Comparison of ENCODE assay signal across 12 cellular contexts in the genomic region with DNA sequence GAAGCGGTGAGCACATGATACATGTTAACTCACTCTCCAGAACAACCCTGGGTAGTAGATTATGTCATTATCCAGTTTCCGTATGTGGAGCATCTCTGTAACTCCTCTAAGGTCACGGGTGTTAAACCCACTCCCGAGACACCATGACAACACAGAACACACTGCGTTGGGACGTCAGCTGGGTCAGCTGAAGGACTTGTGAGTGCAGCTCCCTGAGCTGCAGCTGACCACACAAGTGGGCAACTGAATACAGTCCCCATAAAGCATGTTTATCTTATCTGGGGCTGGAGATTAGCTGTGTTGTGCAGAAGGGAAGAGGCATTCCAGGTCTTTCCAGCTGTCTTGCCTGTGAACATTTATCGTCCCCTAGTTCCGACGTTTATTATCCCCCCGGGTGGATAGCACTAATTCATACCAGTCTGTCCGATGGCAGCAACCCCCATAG.
A peak's percentile ranks its signal among the peaks of the same experiment; 100 is the strongest.
DNase-seq lines count a peak whose midpoint lies in the region; ATAC-seq and TF ChIP-seq lines count a peak whose summit lies in the region.
"Had no signal": no experiment of that assay in that cellular context is flagged by ENCODE, and none has a peak within 500 bp of the region (broad histone marks: within the 10 kb centered on the region; RNA-seq: fewer than 3 reads in every experiment).

No MANE protein-coding gene starts in this region.

- H4K20me1 ChIP-seq in hepatocyte (ENCODE audit: insufficient read depth, poor library complexity, severe bottlenecking) (no peaks in the 10 kb centered on the region), smooth muscle cell (ENCODE audit: low read depth) (peaks cover 14% of the 10 kb centered on the region)

- ATAC-seq in activated T-helper 17 cell treated with anti-CD3 and anti-CD28 coated beads, Interleukin-2, amount 50 U/mL, for 72 hours (replicated peaks), result no peak
- ATAC-seq in GM18502 (IDR thresholded peaks at IDR 0.05; ENCODE audit: poor library complexity, unreplicated experiment), result no peak

- H3F3A ChIP-seq in smooth muscle cell (ENCODE audit: low read depth), result peaks cover 22% of the 10 kb centered on the region

- peaks cover 44% of the 10 kb centered on the region for H3K4me1 ChIP-seq in hepatocyte (ENCODE audit: insufficient read depth)
- H3K4me1 ChIP-seq in smooth muscle cell (ENCODE audit: low read depth), result peaks cover 28% of the 10 kb centered on the region

- TF ChIP-seq CTCF in hepatocyte (IDR thresholded peaks at IDR 0.05; ENCODE audit: poor library complexity) (no peak), smooth muscle cell (IDR thresholded peaks at IDR 0.05; ENCODE audit: borderline replicate concordance, insufficient read depth, poor library complexity, severe bottlenecking) (no peak)

- H3K27ac ChIP-seq in hepatocyte (peak overlapping the region; percentile 77), smooth muscle cell (ENCODE audit: low read depth) (peak overlapping the region; percentile 73)

- H3K9me3 ChIP-seq in hepatocyte (ENCODE audit: low read depth) (no peaks in the 10 kb centered on the region), smooth muscle cell (replicated peaks; ENCODE audit: low read depth) (no peaks in the 10 kb centered on the region)

- H3K4me3 ChIP-seq in hepatocyte, result no peak overlapping the region
- no peak overlapping the region for H3K4me3 ChIP-seq in smooth muscle cell
- H3K4me3 ChIP-seq: GM23338 had no signal

- peak; percentile 73 for DNase-seq in DMS53 (lab: John Stamatoyannopoulos, UW)
- no peak for DNase-seq in DMS53 treated with DMSO at 0.1 percent for 48 hours (lab: John Stamatoyannopoulos, UW; ENCODE audit: unreplicated experiment)
- DNase-seq in hepatocyte (ENCODE audit: low spot score), result peak; percentile 74
- DNase-seq in smooth muscle cell (lab: John Stamatoyannopoulos, UW; ENCODE audit: unreplicated experiment), result peak; percentile 18
- DNase-seq in cerebellum (ENCODE audit: low spot score), result no peak
- no peak for DNase-seq in RKO (ENCODE audit: low spot score)
- DNase-seq: activated CD4-positive, alpha-beta T cell treated with anti-CD3 and anti-CD28 coated beads for 48 hours; cerebellar nuclear complex; naive B cell had no signal

- H3K27ac Mint-ChIP-seq in activated T-helper 17 cell treated with anti-CD3 and anti-CD28 coated beads, Interleukin-2, amount 50 U/mL, for 72 hours, result peak overlapping the region; percentile 45
- H3K27ac Mint-ChIP-seq: GM23338 had no signal

- peaks cover 6% of the 10 kb centered on the region for H3K36me3 Mint-ChIP-seq in activated T-helper 17 cell treated with anti-CD3 and anti-CD28 coated beads, Interleukin-2, amount 50 U/mL, for 72 hours (ENCODE audit: low read depth)

- no peaks in the 10 kb centered on the region for H3K27me3 ChIP-seq in hepatocyte
- no peaks in the 10 kb centered on the region for H3K27me3 ChIP-seq in smooth muscle cell (ENCODE audit: low read depth)

- no peaks in the 10 kb centered on the region for H3K27me3 Mint-ChIP-seq in activated T-helper 17 cell treated with anti-CD3 and anti-CD28 coated beads, Interleukin-2, amount 50 U/mL, for 72 hours
- H3K27me3 Mint-ChIP-seq: naive B cell had no signal

- H3K9me3 Mint-ChIP-seq in activated T-helper 17 cell treated with anti-CD3 and anti-CD28 coated beads, Interleukin-2, amount 50 U/mL, for 72 hours, result no peaks in the 10 kb centered on the region
- H3K9me3 Mint-ChIP-seq: GM23338, naive B cell had no signal

- H2AFZ ChIP-seq in hepatocyte (no peak overlapping the region), smooth muscle cell (ENCODE audit: low read depth) (no peak overlapping the region)
- H2AFZ ChIP-seq: GM23338 had no signal

- no peaks in the 10 kb centered on the region for H3K36me3 ChIP-seq in hepatocyte (replicated peaks; ENCODE audit: insufficient read depth, low read depth)
- H3K36me3 ChIP-seq in smooth muscle cell (ENCODE audit: low read depth), result no peaks in the 10 kb centered on the region

- H3K4me3 Mint-ChIP-seq in activated T-helper 17 cell treated with anti-CD3 and anti-CD28 coated beads, Interleukin-2, amount 50 U/mL, for 72 hours, result no peak overlapping the region
- H3K4me3 Mint-ChIP-seq: GM23338 had no signal

- no peaks in the 10 kb centered on the region for H3K79me2 ChIP-seq in hepatocyte
- no peaks in the 10 kb centered on the region for H3K79me2 ChIP-seq in smooth muscle cell (ENCODE audit: low read depth)

- H3K4me1 Mint-ChIP-seq in activated T-helper 17 cell treated with anti-CD3 and anti-CD28 coated beads, Interleukin-2, amount 50 U/mL, for 72 hours, result peaks cover 47% of the 10 kb centered on the region

- 17% methylated on average over 11 of the region's 11 CpGs for WGBS in hepatocyte (ENCODE audit: low lambda C conversion rate, missing lambda C conversion rate)
- 12% methylated on average over 11 of the region's 11 CpGs for WGBS in smooth muscle cell (ENCODE audit: low lambda C conversion rate)

- H3K9me2 ChIP-seq in hepatocyte (replicated peaks; ENCODE audit: insufficient read depth), result no peaks in the 10 kb centered on the region

- H3K9ac ChIP-seq in smooth muscle cell (ENCODE audit: low read depth), result peak overlapping the region; percentile 40

- peak overlapping the region; percentile 67 for H3K4me2 ChIP-seq in hepatocyte
- H3K4me2 ChIP-seq in smooth muscle cell, result peak overlapping the region; percentile 67
- H3K4me2 ChIP-seq: GM23338 had no signal

Comparison
In these comparisons a context has a peak if more than half of its experiments do, and no peak if none do; other contexts are left out.
1. DNase-seq: peak in DMS53 (single experiment), hepatocyte (single experiment) and smooth muscle cell (single experiment); none in DMS53 treated with DMSO at 0.1 percent for 48 hours (single experiment), cerebellum (single experiment) and RKO (single experiment).